20 cellular contexts compared by ENCODE assay signal in the genomic region with DNA sequence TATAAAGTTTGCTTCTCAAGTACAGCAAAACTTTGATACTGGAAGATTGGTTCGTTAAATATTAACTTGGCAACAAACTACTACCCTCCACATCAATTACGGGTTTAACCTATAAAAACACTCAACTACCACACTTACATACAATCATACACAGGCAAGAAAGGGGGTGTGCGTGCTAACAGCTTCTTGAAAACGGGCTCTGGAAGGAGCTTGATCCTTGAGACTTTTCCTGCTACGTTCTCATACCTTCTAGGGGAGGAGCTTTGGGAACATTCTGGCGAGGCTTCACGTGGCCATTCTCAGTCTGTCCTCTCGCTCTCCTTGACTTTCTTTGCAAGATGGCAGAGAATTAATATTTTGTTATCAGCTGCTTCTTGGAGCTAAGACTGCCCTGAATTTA. TPM values are rescaled to one million over a fixed set of nuclear protein-coding genes. Genes with fewer than 3 reads are reported as not detected.
DNase-seq lines count a peak whose midpoint lies in the region; ATAC-seq, FAIRE-seq and TF ChIP-seq lines count a peak whose summit lies in the region.
"Had no signal": no experiment of that assay in that cellular context is flagged by ENCODE, and none has a peak within 500 bp of the region (broad histone marks: within the 10 kb centered on the region; RNA-seq: fewer than 3 reads in every experiment).

No MANE protein-coding gene starts in this region.

- H3K4me1 ChIP-seq in A549 (peaks cover 79% of the 10 kb centered on the region), SJSA1 (replicated peaks) (peaks cover 37% of the 10 kb centered on the region), trophoblast cell (ENCODE audit: control insufficient read depth in 1 of 2, insufficient read depth in 2 of 2, low read length in 2 of 2) (peaks cover 6 to 8% of the 10 kb centered on the region in 2 experiments)
- H3K4me1 ChIP-seq: HAP-1 had no signal

- H2BK12ac ChIP-seq in trophoblast cell (ENCODE audit: low read length): peak overlapping the region; percentile 98

- H3K4me1 Mint-ChIP-seq in mesothelial cell of epicardium: peaks cover 1% of the 10 kb centered on the region

- TF ChIP-seq EP300 in A549 (IDR thresholded peaks at IDR 0.05): no peak

- peak overlapping the region; percentile 96 for H4K91ac ChIP-seq in trophoblast cell (ENCODE audit: low read depth, low read length)

- H3K27me3 Mint-ChIP-seq in mesothelial cell of epicardium (ENCODE audit: low read depth): no peaks in the 10 kb centered on the region

- POLR2A ChIA-PET in A549 (lab: Yijun Ruan, JAX): no interaction called here

- H3K4me3 Mint-ChIP-seq in mesothelial cell of epicardium: no peak overlapping the region

- H3K79me2 ChIP-seq in trophoblast cell (ENCODE audit: control insufficient read depth, insufficient read depth, low read length, poor library complexity): no peaks in the 10 kb centered on the region

- peak overlapping the region; percentile 93 for H2BK5ac ChIP-seq in trophoblast cell (ENCODE audit: low read depth, low read length, poor library complexity)

- H3K79me1 ChIP-seq in trophoblast cell (ENCODE audit: low read length): peaks cover 7% of the 10 kb centered on the region

- no peak for FAIRE-seq in A549 (lab: Jason Lieb, UNC)
- FAIRE-seq: GM12892 had no signal

- H3K9ac ChIP-seq in trophoblast cell (ENCODE audit: low read length): no peak overlapping the region

- H3K4ac ChIP-seq in trophoblast cell (ENCODE audit: low read depth, low read length): peak overlapping the region; percentile 76

- no peak for TF ChIP-seq POLR2A in A549 (IDR thresholded peaks at IDR 0.05; ENCODE audit: low read length)

- H3K27me3 ChIP-seq in SJSA1 (replicated peaks) (no peaks in the 10 kb centered on the region), trophoblast cell (ENCODE audit: insufficient read depth, low read length) (no peaks in the 10 kb centered on the region)

- H3K4me2 ChIP-seq in A549 (peak overlapping the region; percentile 64), trophoblast cell (ENCODE audit: low read length) (no peak overlapping the region)

- no peaks in the 10 kb centered on the region for H3K9me3 Mint-ChIP-seq in mesothelial cell of epicardium

- peaks cover 30% of the 10 kb centered on the region for H3K36me3 Mint-ChIP-seq in mesothelial cell of epicardium

- no peak overlapping the region for H2AFZ ChIP-seq in trophoblast cell (ENCODE audit: insufficient read depth, low read length, poor library complexity)

- no peak for TF ChIP-seq RAD21 in A549 (conservative IDR thresholded peaks at IDR 0.05 in 1 of 2, IDR thresholded peaks at IDR 0.05 in 1 of 2)

- CTCF ChIA-PET in A549 (lab: Yijun Ruan, JAX): interaction anchor here (0.8 to 3.4 kb wide), 5 partner anchors 8 to 100 kb away, joined by 3 to 22 read pairs (median 4); no protein-coding TSS in a partner anchor

- H3K36me3 ChIP-seq in SJSA1 (0 out of 2 replicates have a peak, but pooled peaks cover 6% of the 10 kb centered on the region), trophoblast cell (ENCODE audit: control insufficient read depth in 1 of 2, insufficient read depth in 2 of 2, low read length in 2 of 2) (peaks cover 1 to 6% of the 10 kb centered on the region in 2 experiments)

- H3K4me3 ChIP-seq in A549: no peak overlapping the region
- no peak overlapping the region for H3K4me3 ChIP-seq in SJSA1
- H3K4me3 ChIP-seq in trophoblast cell (ENCODE audit: low read depth, low read length): no peak overlapping the region
- H3K4me3 ChIP-seq: HAP-1 had no signal

- DNase-seq in A549 (ENCODE audit: low read depth in 1 of 2, low spot score in 1 of 2): no peak
- no peak for DNase-seq in SJSA1 (ENCODE audit: low read depth in 1 of 2, low spot score in 2 of 2)
- DNase-seq in left kidney (ENCODE audit: low read depth, low spot score): peak; percentile 57
- DNase-seq in trophoblast cell: peak in 1 of 2 donors; percentile 32
- no peak for DNase-seq in stimulated activated CD4-positive, alpha-beta T cell treated with anti-CD3 and anti-CD28 coated beads, Interleukin-1b, Interleukin-23, amount 100 ng/mL, for 48 hours
- no peak for DNase-seq in mesothelial cell of epicardium (ENCODE audit: low spot score in 2 of 2, unreplicated experiment in 2 of 2)
- no peak for DNase-seq in SHP77 (lab: John Stamatoyannopoulos, UW)
- DNase-seq: C1 segment of cervical spinal cord, MV-4-11, NCI-H1417 treated with DMSO at 0.1 percent for 48 hours, NCI-H2029, NCI-H510A, NCI-H82 had no signal

- 73% methylated on average over 8 of the region's 8 CpGs for WGBS in A549 (ENCODE audit: missing lambda C conversion rate)
- no CpG with 5 or more reads among the region's 8 CpGs for WGBS in trophoblast cell (ENCODE audit: extremely low coverage, insufficient coverage, insufficient read length)

- no peak overlapping the region for H4K12ac ChIP-seq in trophoblast cell (ENCODE audit: low read depth, low read length)

- no peak overlapping the region for H3K23ac ChIP-seq in trophoblast cell (ENCODE audit: low read length)

- peak overlapping the region; percentile 90 for H3K18ac ChIP-seq in trophoblast cell (ENCODE audit: low read length)

- H4K8ac ChIP-seq in trophoblast cell (ENCODE audit: low read depth, low read length): peak overlapping the region; percentile 70

- no peaks in the 10 kb centered on the region for H3K9me3 ChIP-seq in A549
- no peaks in the 10 kb centered on the region for H3K9me3 ChIP-seq in SJSA1 (replicated peaks)
- no peaks in the 10 kb centered on the region for H3K9me3 ChIP-seq in trophoblast cell (ENCODE audit: insufficient read depth, low read depth, low read length)
- H3K9me3 ChIP-seq: HAP-1 had no signal

- ATAC-seq in A549 (no peak), HG02798 (IDR thresholded peaks at IDR 0.05; ENCODE audit: poor library complexity, unreplicated experiment) (no peak)
- ATAC-seq: Right ventricle myocardium inferior had no signal

- TF ChIP-seq CTCF in A549 (IDR thresholded peaks at IDR 0.05) (no peak), mesothelial cell of epicardium (IDR thresholded peaks at IDR 0.05; ENCODE audit: unreplicated experiment) (no peak)

- peak overlapping the region; percentile 99 for H2AK5ac ChIP-seq in trophoblast cell (ENCODE audit: low read length)

- H3K14ac ChIP-seq in trophoblast cell (ENCODE audit: low read length): peak overlapping the region; percentile 92

- H3K27ac ChIP-seq in A549 (peak overlapping the region; percentile 75 to 83), SJSA1 (peak overlapping the region; percentile 94), trophoblast cell (ENCODE audit: low read depth, low read length) (peak overlapping the region; percentile 90)
- H3K27ac ChIP-seq: HL-60 had no signal

- no peak overlapping the region for H3K27ac Mint-ChIP-seq in mesothelial cell of epicardium

- H2BK120ac ChIP-seq in trophoblast cell (ENCODE audit: insufficient read depth, low read length, poor library complexity): peak overlapping the region; percentile 97

TF ChIP-seq in A549, 52 proteins besides CTCF, POLR2A, EP300 and RAD21:
- no peak for TF ChIP-seq KDM5A (IDR thresholded peaks at IDR 0.05)

RNA-seq across cellular contexts. Expression of gene ESAM, which starts 6.8 kb away (rescaled TPM):
- polyA plus RNA-seq in A549 (2011; rRNA removed) (11.7 and 14.5 TPM in 2 replicates), A549 (2017; fragmentation: RNase III; extraction: RNeasy Plus Mini Kit Qiagen cat#74134 plus additional on column Dnase treatment) (6.2 to 9.1 TPM (median 6.8 TPM) in 3 replicates)
- polyA plus RNA-seq in A549 (2012; cell fraction: cytosol; rRNA removed): 13.9 and 18.5 TPM in 2 replicates
- polyA plus RNA-seq in A549 (2012; cell fraction: nucleus; rRNA removed): 25.8 and 28.9 TPM in 2 replicates
- 7.6 and 11.0 TPM in 2 replicates for polyA minus RNA-seq in A549 (2011; rRNA and poly(A)+ RNA removed)
- total RNA-seq in SJSA1 (2014; rRNA removed; shearing (Covaris generic)): 0.18 TPM in 1 of 2 replicates, not detected in the other
- 4.6 and 4.8 TPM in 2 replicates for polyA plus RNA-seq in trophoblast cell (2013)
- 0.85 to 1.1 TPM (median 0.95 TPM) in 3 replicates for total RNA-seq in mesothelial cell of epicardium

RNA-seq across cellular contexts. Expression of gene VSIG2, which starts 16.9 kb away (rescaled TPM):
- polyA plus RNA-seq in A549 (2011; rRNA removed) (not detected in 2 replicates), A549 (2017; fragmentation: RNase III; extraction: RNeasy Plus Mini Kit Qiagen cat#74134 plus additional on column Dnase treatment) (not detected in 3 replicates)
- polyA plus RNA-seq in A549 (2012; cell fraction: cytosol; rRNA removed): 0.03 TPM in 1 of 2 replicates, not detected in the other
- polyA plus RNA-seq in A549 (2012; cell fraction: nucleus; rRNA removed): 0.12 and 0.27 TPM in 2 replicates
- polyA minus RNA-seq in A549 (2011; rRNA and poly(A)+ RNA removed): 0.19 TPM in 1 of 2 replicates, not detected in the other
- total RNA-seq in SJSA1 (2014; rRNA removed; shearing (Covaris generic)): not detected in 2 replicates
- 0.04 TPM in 1 of 2 replicates, not detected in the other for polyA plus RNA-seq in trophoblast cell (2013)
- total RNA-seq in mesothelial cell of epicardium: 0.25 to 0.66 TPM (median 0.44 TPM) in 3 replicates
- total RNA-seq: A172, Daoy had no signal

RNA-seq across cellular contexts. Expression of gene NRGN, which starts 29.2 kb away (rescaled TPM):
- polyA plus RNA-seq in A549 (2011; rRNA removed): 1.2 and 1.6 TPM in 2 replicates
- 9.5 and 10.0 TPM in 2 replicates for polyA plus RNA-seq in A549 (2012; cell fraction: cytosol; rRNA removed)
- polyA plus RNA-seq in A549 (2012; cell fraction: nucleus; rRNA removed): 6.6 and 8.3 TPM in 2 replicates
- 3.3 to 3.5 TPM (median 3.4 TPM) in 3 replicates for polyA plus RNA-seq in A549 (2017; fragmentation: RNase III; extraction: RNeasy Plus Mini Kit Qiagen cat#74134 plus additional on column Dnase treatment)
- polyA minus RNA-seq in A549 (2011; rRNA and poly(A)+ RNA removed): 2.2 and 3.4 TPM in 2 replicates
- total RNA-seq in SJSA1 (2014; rRNA removed; shearing (Covaris generic)): 2.9 and 5.2 TPM in 2 replicates
- polyA plus RNA-seq in trophoblast cell (2013): 0.63 and 0.67 TPM in 2 replicates
- total RNA-seq in mesothelial cell of epicardium: 2.7 to 2.9 TPM (median 2.7 TPM) in 3 replicates

RNA-seq across cellular contexts. Expression of gene MSANTD2, which starts 31.3 kb away (rescaled TPM):
- 6.4 TPM in 2 replicates for polyA plus RNA-seq in A549 (2011; rRNA removed)
- 2.4 TPM in 2 replicates for polyA plus RNA-seq in A549 (2012; cell fraction: cytosol; rRNA removed)
- polyA plus RNA-seq in A549 (2012; cell fraction: nucleus; rRNA removed): 5.3 and 8.0 TPM in 2 replicates
- polyA plus RNA-seq in A549 (2017; fragmentation: RNase III; extraction: RNeasy Plus Mini Kit Qiagen cat#74134 plus additional on column Dnase treatment): 5.4 to 5.8 TPM (median 5.6 TPM) in 3 replicates
- 1.6 and 3.0 TPM in 2 replicates for polyA minus RNA-seq in A549 (2011; rRNA and poly(A)+ RNA removed)
- total RNA-seq in SJSA1 (2014; rRNA removed; shearing (Covaris generic)): 15.3 and 16.3 TPM in 2 replicates
- polyA plus RNA-seq in trophoblast cell (2013): 8.2 and 8.7 TPM in 2 replicates
- 32.8 to 37.3 TPM (median 34.4 TPM) in 3 replicates for total RNA-seq in mesothelial cell of epicardium
